28 cellular contexts compared by ENCODE assay signal in the genomic region with DNA sequence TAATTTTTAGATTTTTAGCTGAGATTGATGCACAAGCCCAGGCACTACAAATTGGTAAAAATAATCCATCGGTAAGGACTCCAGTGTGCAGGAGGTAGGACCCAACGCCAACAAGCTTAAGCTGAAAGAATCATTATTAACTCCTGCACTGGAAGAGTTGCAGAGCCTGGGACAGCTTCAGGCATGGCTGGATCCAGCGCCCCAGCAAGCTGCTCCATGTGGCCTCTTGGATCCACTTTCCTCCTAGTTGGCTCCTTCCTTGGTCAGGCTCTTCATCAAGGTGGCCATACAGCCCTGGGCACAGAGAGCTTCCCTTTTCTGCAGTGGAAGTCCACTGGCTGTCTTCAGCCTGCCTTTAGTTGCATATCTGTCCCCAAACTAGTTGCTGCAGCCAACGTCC.
"Had no signal": no experiment of that assay in that cellular context is flagged by ENCODE, and none has a peak within 500 bp of the region (broad histone marks: within the 10 kb centered on the region; RNA-seq: fewer than 3 reads in every experiment).

No MANE protein-coding gene starts in this region.

- ATAC-seq: naive thymus-derived CD4-positive, alpha-beta T cell; natural killer cell; pancreas; sciatic nerve; stimulated activated memory B cell treated with anti-CD40 and anti-IgM and Interleukin-4, amounts not matched to agents 10 μg/mL and 1 μg/mL and 100 μg/mL, for 72 hours; stimulated activated naive CD8-positive, alpha-beta T cell treated with anti-CD3 and anti-CD28 coated beads, Interleukin-15, amount 100 ng/mL, for 72 hours; stimulated activated naive CD8-positive, alpha-beta T cell treated with anti-CD3 and anti-CD28 coated beads, Interleukin-15, Interleukin-2, amounts not matched to agents 100 U/mL and 50 U/mL, for 24 hours had no signal

- H3K9me3 Mint-ChIP-seq: natural killer cell; nephron; stimulated activated naive CD8-positive, alpha-beta T cell treated with anti-CD3 and anti-CD28 coated beads, Interleukin-15, amount 100 ng/mL, for 72 hours had no signal

- H3K27ac ChIP-seq: neutrophil, pancreas, prostate gland, right atrium auricular region, skin epidermis, thoracic aorta, thyroid gland, tibial nerve, upper lobe of left lung had no signal

- H3K36me3 ChIP-seq: neutrophil, pancreas, prostate gland, right atrium auricular region, thoracic aorta, thyroid gland, upper lobe of left lung, uterus had no signal

- DNase-seq: naive thymus-derived CD4-positive, alpha-beta T cell; natural killer cell; nucleus accumbens; pancreas; retina; spleen; stimulated activated CD4-positive, alpha-beta T cell treated with anti-CD3 and anti-CD28 coated beads, Interleukin-12 subunit alpha, Interleukin-12 subunit beta, amount 100 ng/mL, for 4 hours; stimulated activated CD4-positive, alpha-beta T cell treated with anti-CD3 and anti-CD28 coated beads, Interleukin-1b, Interleukin-23, amount 100 ng/mL, for 48 hours; stimulated activated CD4-positive, alpha-beta T cell treated with anti-CD3 and anti-CD28 coated beads, Interleukin-4, amount 100 ng/mL, for 1 hour; stimulated activated CD4-positive, alpha-beta T cell treated with anti-CD3 and anti-CD28 coated beads, Interleukin-4, amount 100 ng/mL, for 4 hours; stimulated activated CD8-positive, alpha-beta memory T cell treated with anti-CD3 and anti-CD28 coated beads, Interleukin-4, amount 100 ng/mL, for 48 hours; stimulated activated naive CD4-positive, alpha-beta T cell; stimulated activated naive CD8-positive, alpha-beta T cell treated with anti-CD3 and anti-CD28 coated beads, Interleukin-15, amount 100 ng/mL, for 72 hours; stimulated activated naive CD8-positive, alpha-beta T cell treated with anti-CD3 and anti-CD28 coated beads, Interleukin-15, Interleukin-2, amounts not matched to agents 100 U/mL and 50 U/mL, for 24 hours; thyroid gland; trophoblast cell; upper lobe of left lung; uterus had no signal

- H3K4me1 ChIP-seq: prostate gland, right atrium auricular region, thyroid gland, uterus had no signal

- H3K27me3 ChIP-seq: neutrophil, pancreas, right atrium auricular region, spleen, thyroid gland, tibial nerve, upper lobe of left lung, uterus had no signal

- H3K4me1 Mint-ChIP-seq: natural killer cell; stimulated activated memory B cell treated with anti-CD40 and anti-IgM and Interleukin-4, amounts not matched to agents 10 μg/mL and 1 μg/mL and 100 μg/mL, for 72 hours; stimulated activated naive CD8-positive, alpha-beta T cell treated with anti-CD3 and anti-CD28 coated beads, Interleukin-15, amount 100 ng/mL, for 72 hours had no signal

- H3K27ac Mint-ChIP-seq: naive thymus-derived CD4-positive, alpha-beta T cell; natural killer cell; stimulated activated memory B cell treated with anti-CD40 and anti-IgM and Interleukin-4, amounts not matched to agents 10 μg/mL and 1 μg/mL and 100 μg/mL, for 72 hours had no signal

- H3K27me3 Mint-ChIP-seq: stimulated activated memory B cell treated with anti-CD40 and anti-IgM and Interleukin-4, amounts not matched to agents 10 μg/mL and 1 μg/mL and 100 μg/mL, for 72 hours; stimulated activated naive CD8-positive, alpha-beta T cell treated with anti-CD3 and anti-CD28 coated beads, Interleukin-15, amount 100 ng/mL, for 72 hours had no signal

- H3K36me3 Mint-ChIP-seq: naive thymus-derived CD4-positive, alpha-beta T cell; natural killer cell; stimulated activated memory B cell treated with anti-CD40 and anti-IgM and Interleukin-4, amounts not matched to agents 10 μg/mL and 1 μg/mL and 100 μg/mL, for 72 hours had no signal

- H3K4me3 ChIP-seq: pancreas, prostate gland, right atrium auricular region, skin epidermis, smooth muscle cell, spleen, thoracic aorta, thyroid gland, tibial nerve, upper lobe of left lung, uterus had no signal

- H3K4me3 Mint-ChIP-seq: naive thymus-derived CD4-positive, alpha-beta T cell; natural killer cell; nephron; stimulated activated memory B cell treated with anti-CD40 and anti-IgM and Interleukin-4, amounts not matched to agents 10 μg/mL and 1 μg/mL and 100 μg/mL, for 72 hours; stimulated activated naive CD8-positive, alpha-beta T cell treated with anti-CD3 and anti-CD28 coated beads, Interleukin-15, amount 100 ng/mL, for 72 hours had no signal

- H3K9me3 ChIP-seq: neutrophil, pancreas, prostate gland, right atrium auricular region, thoracic aorta, thyroid gland, tibial nerve, upper lobe of left lung, uterus had no signal
